ENCODE assay signal across 21 cellular contexts in the genomic region with DNA sequence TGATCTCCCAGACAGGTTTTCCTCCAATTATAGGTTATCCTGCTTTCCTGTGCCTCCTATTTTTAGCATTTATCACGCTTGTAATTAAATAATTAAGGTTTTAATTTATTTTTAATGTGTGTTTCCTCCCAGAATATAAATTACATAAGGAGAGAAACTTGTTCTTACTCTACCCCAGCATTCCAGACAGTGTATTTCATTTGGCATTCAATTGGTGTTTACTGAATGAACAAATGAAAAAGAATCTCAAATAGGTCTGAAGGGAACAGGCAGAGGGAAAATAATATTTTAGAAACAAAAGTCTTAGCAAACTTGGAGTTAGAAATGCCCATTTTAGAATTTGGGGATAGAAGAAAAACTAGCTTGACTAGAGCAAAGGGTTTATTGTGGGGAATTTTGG. TPM values are rescaled to one million over a fixed set of nuclear protein-coding genes. Genes with fewer than 3 reads are reported as not detected.
DNase-seq lines count a peak whose midpoint lies in the region; ATAC-seq, FAIRE-seq and TF ChIP-seq lines count a peak whose summit lies in the region.
"Had no signal": no experiment of that assay in that cellular context is flagged by ENCODE, and none has a peak within 500 bp of the region (broad histone marks: within the 10 kb centered on the region; RNA-seq: fewer than 3 reads in every experiment).

No MANE protein-coding gene starts in this region.

- POLR2A ChIA-PET in AG04449 (lab: Yijun Ruan, JAX) = interaction anchor here (3.7 kb wide), 1 partner anchor 10 kb away, joined by 16 read pairs; a partner anchor contains a TSS
- POLR2A ChIA-PET in HEK293 (lab: Yijun Ruan, JAX) = interaction anchor here (3.3 kb wide), 1 partner anchor 10 kb away, joined by 21 read pairs; a partner anchor contains a TSS
- POLR2A ChIA-PET in K562 (lab: Yijun Ruan, JAX) = interaction anchor here (0.9 to 3.9 kb wide), 5 partner anchors 8 to 18 kb away, joined by 3 to 17 read pairs (median 12); a partner anchor contains a TSS
- POLR2A ChIA-PET in OCI-LY7 (lab: Charles Lee) = no interaction called here
- POLR2A ChIA-PET in activated CD4-positive, alpha-beta memory T cell treated with anti-CD3 and anti-CD28 coated beads for 36 hours (lab: Charles Lee) = interaction anchor here (1.1 kb wide), 1 partner anchor 10 kb away, joined by 3 read pairs; a partner anchor contains a TSS

- CTCF ChIA-PET in AG04449 (lab: Yijun Ruan, JAX) = interaction anchor here (0.6 kb wide), 1 partner anchor 618 kb away, joined by 3 read pairs; no protein-coding TSS in a partner anchor
- CTCF ChIA-PET in HEK293 (lab: Yijun Ruan, JAX) = interaction anchor here (0.6 to 1.6 kb wide), 4 partner anchors 230 to 638 kb away, joined by 3 to 7 read pairs (median 6); no protein-coding TSS in a partner anchor
- CTCF ChIA-PET in K562 (lab: Yijun Ruan, JAX; ENCODE audit: low intra/inter-chr PET ratio) = no interaction called here
- CTCF ChIA-PET in OCI-LY7 (lab: Charles Lee; ENCODE audit: unreplicated experiment) = no interaction called here
- CTCF ChIA-PET in activated CD4-positive, alpha-beta memory T cell treated with anti-CD3 and anti-CD28 coated beads for 36 hours (lab: Charles Lee) = interaction anchor here (0.6 kb wide), 1 partner anchor 441 kb away, joined by 4 read pairs; no protein-coding TSS in a partner anchor

- H3K27ac Mint-ChIP-seq in activated CD4-positive, alpha-beta memory T cell treated with anti-CD3 and anti-CD28 coated beads for 36 hours = no peak overlapping the region

- peaks cover 2% of the 10 kb centered on the region for H3K36me3 Mint-ChIP-seq in activated CD4-positive, alpha-beta memory T cell treated with anti-CD3 and anti-CD28 coated beads for 36 hours

- DNase-seq in AG04449 (ENCODE audit: low read depth, low spot score) (peak; percentile 37), K562 (ENCODE audit: extremely low read depth in 1 of 4, low spot score in 3 of 4) (no peak), osteoblast (ENCODE audit: insufficient read length, low spot score, missing footprints) (peak; percentile 55), OCI-LY7 (ENCODE audit: low spot score) (no peak), SKM-1 treated with dmso at 0.1 percent for 144 hours (lab: John Stamatoyannopoulos, UW; ENCODE audit: unreplicated experiment) (no peak), kidney tubule cell (ENCODE audit: low spot score) (no peak)
- DNase-seq in activated CD4-positive, alpha-beta memory T cell treated with anti-CD3 and anti-CD28 coated beads for 36 hours = no peak
- DNase-seq: C1 segment of cervical spinal cord, DND-41, GDM1, Kasumi-1, MM.1S, NCI-H1092 treated with DMSO at 0.1 percent for 48 hours, NCI-H187, NCI-H345, SHP77 had no signal

- H3K4me3 ChIP-seq in AG04449 (ENCODE audit: low read depth, low read length) (no peak overlapping the region), HEK293 (ENCODE audit: low read depth, low read length) (no peak overlapping the region), K562 (no peak overlapping the region), osteoblast (ENCODE audit: insufficient read depth, low read length) (no peak overlapping the region), OCI-LY7 (ENCODE audit: low read depth, low read length, poor library complexity, severe bottlenecking) (no peak overlapping the region)

- in situ Hi-C loops in K562 (cut with MboI) = loop anchor here (5.0 kb wide), 1 partner anchor 90 kb away; no protein-coding TSS in a partner anchor

- TF ChIP-seq CTCF in AG04449 (IDR thresholded peaks at IDR 0.05; ENCODE audit: insufficient read depth, low read length, missing control alignments) = no peak
- TF ChIP-seq CTCF in HEK293 (tag by site-specific recombination; IDR thresholded peaks at IDR 0.05) = no peak
- TF ChIP-seq CTCF in K562 (IDR thresholded peaks at IDR 0.05 in 2 of 3, conservative IDR thresholded peaks at IDR 0.05 in 1 of 3; ENCODE audit: insufficient read depth in 2 of 3, low read depth in 1 of 3, low read length in 3 of 3) = no peak
- no peak for TF ChIP-seq CTCF in osteoblast (IDR thresholded peaks at IDR 0.05; ENCODE audit: extremely low read depth, low read depth, low read length)
- TF ChIP-seq CTCF in OCI-LY7 (conservative IDR thresholded peaks at IDR 0.05; ENCODE audit: low read length) = no peak

- 13% methylated on average over 1 of the region's 1 CpG for WGBS in K562 (ENCODE audit: insufficient coverage, low coverage, missing lambda C conversion rate)

- no peak overlapping the region for H3K9ac ChIP-seq in K562 (ENCODE audit: insufficient read depth in 1 of 2, low read depth in 2 of 2, low read length in 2 of 2)

- no peaks in the 10 kb centered on the region for H3K9me2 ChIP-seq in OCI-LY7 (ENCODE audit: insufficient read depth, low read length)

- H3K4me1 ChIP-seq in HEK293 (ENCODE audit: control insufficient read depth, insufficient read depth, low read length) (no peaks in the 10 kb centered on the region), K562 (replicated peaks in 1 of 2; ENCODE audit: control insufficient read depth in 2 of 2, insufficient read depth in 2 of 2, low read length in 2 of 2) (peaks cover 7 to 10% of the 10 kb centered on the region in 2 experiments; a peak in 3 of 5 replicates), osteoblast (ENCODE audit: insufficient read depth, low read length) (peaks cover 40% of the 10 kb centered on the region), OCI-LY7 (ENCODE audit: insufficient read depth, low read length, poor library complexity, severe bottlenecking) (peaks cover 7% of the 10 kb centered on the region)

- H3K27me3 Mint-ChIP-seq in activated CD4-positive, alpha-beta memory T cell treated with anti-CD3 and anti-CD28 coated beads for 36 hours = no peaks in the 10 kb centered on the region

- no peak overlapping the region for H2AFZ ChIP-seq in K562 (ENCODE audit: low read depth, low read length)
- no peak overlapping the region for H2AFZ ChIP-seq in osteoblast (ENCODE audit: low read length)
- H2AFZ ChIP-seq in OCI-LY7 (ENCODE audit: low read length) = no peak overlapping the region

- FAIRE-seq in K562 (lab: Jason Lieb, UNC) = no peak
- FAIRE-seq: GM12892, H54, HepG2 had no signal

- H3K4me1 Mint-ChIP-seq in activated CD4-positive, alpha-beta memory T cell treated with anti-CD3 and anti-CD28 coated beads for 36 hours (ENCODE audit: low read depth) = peaks cover 19% of the 10 kb centered on the region

- no peaks in the 10 kb centered on the region for H4K20me1 ChIP-seq in K562 (replicated peaks; ENCODE audit: control insufficient read depth, insufficient read depth, low read length)
- no peaks in the 10 kb centered on the region for H4K20me1 ChIP-seq in osteoblast (ENCODE audit: insufficient read depth, low read length)
- 0 out of 2 replicates have a peak, but pooled peaks cover 4% of the 10 kb centered on the region for H4K20me1 ChIP-seq in OCI-LY7 (ENCODE audit: insufficient read depth, low read length)

- intact Hi-C loops in K562 (cut with micrococcal nuclease) = no loop called here
- intact Hi-C loops in OCI-LY7 (cut with micrococcal nuclease; ENCODE audit: unreplicated experiment) = no loop called here
- intact Hi-C loops in activated CD4-positive, alpha-beta memory T cell treated with anti-CD3 and anti-CD28 coated beads for 36 hours (cut with micrococcal nuclease) = no loop called here

- TF ChIP-seq RAD21 in K562 (CRISPR knock-in tag; conservative IDR thresholded peaks at IDR 0.05 in 1 of 2, IDR thresholded peaks at IDR 0.05 in 1 of 2) = no peak

- no peaks in the 10 kb centered on the region for H3K9me3 ChIP-seq in HEK293 (ENCODE audit: control insufficient read depth, insufficient read depth, low read depth, low read length)
- H3K9me3 ChIP-seq in K562 (replicated peaks; ENCODE audit: control insufficient read depth, insufficient read depth, low read depth, low read length) = 0 out of 2 replicates have a peak, but pooled peaks cover under 1% of the 10 kb centered on the region
- no peaks in the 10 kb centered on the region for H3K9me3 ChIP-seq in osteoblast (ENCODE audit: low read depth, low read length)
- no peaks in the 10 kb centered on the region for H3K9me3 ChIP-seq in OCI-LY7 (ENCODE audit: low read length)

- H3K27ac ChIP-seq in HEK293 (ENCODE audit: extremely low read depth, low read depth, low read length) (no peak overlapping the region), K562 (ENCODE audit: extremely low read depth, low read depth, low read length) (no peak overlapping the region), osteoblast (ENCODE audit: low read depth, low read length) (peak overlapping the region; percentile 77), OCI-LY7 (ENCODE audit: low read depth, low read length, poor library complexity, severe bottlenecking) (no peak overlapping the region)
- H3K27ac ChIP-seq: 22Rv1 had no signal

- H3K36me3 ChIP-seq in HEK293 (ENCODE audit: control insufficient read depth in 2 of 2, insufficient read depth in 1 of 2, low read length in 2 of 2) (no peaks in the 10 kb centered on the region), K562 (ENCODE audit: control insufficient read depth, insufficient read depth, low read length) (peaks cover 3% of the 10 kb centered on the region; the same call in 1 of the 3 replicates), osteoblast (ENCODE audit: insufficient read depth, low read length) (no peaks in the 10 kb centered on the region), OCI-LY7 (ENCODE audit: insufficient read depth, low read length) (peaks cover 3% of the 10 kb centered on the region; the same call in 1 of the 2 replicates)

- peaks cover 3% of the 10 kb centered on the region for H3K9me1 ChIP-seq in K562 (ENCODE audit: control insufficient read depth, insufficient read depth, low read length)

- no peaks in the 10 kb centered on the region for H3K9me3 Mint-ChIP-seq in activated CD4-positive, alpha-beta memory T cell treated with anti-CD3 and anti-CD28 coated beads for 36 hours

- H3K4me2 ChIP-seq in K562 (ENCODE audit: insufficient read depth, low read length) (no peak overlapping the region), osteoblast (ENCODE audit: insufficient read depth, low read length) (peak overlapping the region; percentile 53), OCI-LY7 (ENCODE audit: low read length) (no peak overlapping the region)

- TF ChIP-seq POLR2A in K562 (conservative IDR thresholded peaks at IDR 0.05) = no peak

- ATAC-seq in K562 = no peak
- ATAC-seq: HepG2 had no signal

- no TSS peak for BruUV-seq in K562 (replicated peaks; lab: Mats Ljungman, UMichigan)
- BruUV-seq in OCI-LY7 (replicated peaks; lab: Mats Ljungman, UMichigan) = no TSS peak

- H3K27me3 ChIP-seq in K562 (ENCODE audit: control insufficient read depth in 2 of 2, insufficient read depth in 2 of 2, low read length in 2 of 2) = no peaks in the 10 kb centered on the region
- no peaks in the 10 kb centered on the region for H3K27me3 ChIP-seq in osteoblast (ENCODE audit: insufficient read depth, low read length)

- H3K79me2 ChIP-seq in K562 (ENCODE audit: control insufficient read depth, insufficient read depth, low read length) = no peaks in the 10 kb centered on the region; the same call in 2 of the 3 replicates
- H3K79me2 ChIP-seq in osteoblast (ENCODE audit: insufficient read depth, low read length) = peaks cover 8% of the 10 kb centered on the region
- no peaks in the 10 kb centered on the region for H3K79me2 ChIP-seq in OCI-LY7 (ENCODE audit: insufficient read depth, low read depth, low read length)

- H3K4me3 Mint-ChIP-seq in activated CD4-positive, alpha-beta memory T cell treated with anti-CD3 and anti-CD28 coated beads for 36 hours = no peak overlapping the region

- no peak for TF ChIP-seq EP300 in K562 (IDR thresholded peaks at IDR 0.05; ENCODE audit: low read length)

RNA-seq across cellular contexts. Expression of a gene that starts 9.9 kb away (rescaled TPM):
- total RNA-seq in K562 (2011; cell fraction: chromatin; rRNA removed; ENCODE audit: low replicate concordance) = 639 and 767 TPM in 2 replicates
- total RNA-seq in K562 (2011; cell fraction: nucleolus; rRNA removed) = 540 and 629 TPM in 2 replicates
- total RNA-seq in K562 (2011; cell fraction: nucleoplasm; rRNA removed) = 507 and 548 TPM in 2 replicates
- 130 and 138 TPM in 2 replicates for total RNA-seq in K562 (2014; rRNA removed)
- 180 and 197 TPM in 2 replicates for total RNA-seq in K562 (2014; rRNA removed; fragmentation: Illumina TruSeq; extraction: Trizol)
- total RNA-seq in K562 (2015; rRNA removed; fragmentation: Illumina TruSeq; extraction: Trizol) = 164 and 183 TPM in 2 replicates
- total RNA-seq in K562 (2021) = 146 and 159 TPM in 2 replicates
- 195 and 220 TPM in 2 replicates for polyA plus RNA-seq in K562 (2011; rRNA removed)
- 55.7 and 97.9 TPM in 2 replicates for polyA plus RNA-seq in K562 (2011; cell fraction: cytosol; rRNA removed)
- polyA plus RNA-seq in K562 (2011; cell fraction: nucleus; rRNA removed) = 585 and 591 TPM in 2 replicates
- polyA plus RNA-seq in K562 (2012) = 148 and 265 TPM in 2 replicates
- 96.2 and 113 TPM in 2 replicates for polyA plus RNA-seq in K562 (2014; fragmentation: Illumina TruSeq; extraction: Trizol)
- polyA plus RNA-seq in K562 (2014; fragmentation: Nextera tagmentation; extraction: Ambion mirVana) = 10 to 100 TPM; 27.2 to 35.0 TPM
- 237 and 283 TPM in 2 replicates for polyA plus RNA-seq in K562 (2014; rRNA removed)
- 155 and 167 TPM in 2 replicates for polyA minus RNA-seq in K562 (2011; rRNA and poly(A)+ RNA removed)
- 71.5 and 87.6 TPM in 2 replicates for polyA minus RNA-seq in K562 (2011; cell fraction: cytosol; rRNA and poly(A)+ RNA removed)
- polyA minus RNA-seq in K562 (2011; cell fraction: nucleus; rRNA and poly(A)+ RNA removed) = 323 and 418 TPM in 2 replicates
- total RNA-seq in osteoblast = 102 and 103 TPM in 2 replicates
- 141 and 147 TPM in 2 replicates for total RNA-seq in OCI-LY7 (2014; rRNA removed; shearing (Covaris generic))
- total RNA-seq in OCI-LY7 (2022) = 143 and 146 TPM in 2 replicates
- 100 to 1,000 TPM; 123 to 143 TPM for total RNA-seq in activated CD4-positive, alpha-beta memory T cell treated with anti-CD3 and anti-CD28 coated beads for 36 hours

RNA-seq across cellular contexts. Expression of a gene that starts 15.1 kb away (rescaled TPM):
- 50.0 and 64.3 TPM in 2 replicates for total RNA-seq in K562 (2011; cell fraction: chromatin; rRNA removed; ENCODE audit: low replicate concordance)
- total RNA-seq in K562 (2011; cell fraction: nucleolus; rRNA removed) = 69.5 and 85.3 TPM in 2 replicates
- total RNA-seq in K562 (2011; cell fraction: nucleoplasm; rRNA removed) = 63.5 and 69.1 TPM in 2 replicates
- total RNA-seq in K562 (2014; rRNA removed) = 9.4 and 12.8 TPM in 2 replicates
- 12.2 and 15.7 TPM in 2 replicates for total RNA-seq in K562 (2014; rRNA removed; fragmentation: Illumina TruSeq; extraction: Trizol)
- 11.8 and 13.0 TPM in 2 replicates for total RNA-seq in K562 (2015; rRNA removed; fragmentation: Illumina TruSeq; extraction: Trizol)
- 17.5 and 17.8 TPM in 2 replicates for total RNA-seq in K562 (2021)
- polyA plus RNA-seq in K562 (2011; rRNA removed) = 15.0 and 28.8 TPM in 2 replicates
- 15.4 and 22.6 TPM in 2 replicates for polyA plus RNA-seq in K562 (2011; cell fraction: cytosol; rRNA removed)
- 16.8 and 18.6 TPM in 2 replicates for polyA plus RNA-seq in K562 (2011; cell fraction: nucleus; rRNA removed)
- polyA plus RNA-seq in K562 (2012) = 13.8 and 23.5 TPM in 2 replicates
- 13.5 and 13.6 TPM in 2 replicates for polyA plus RNA-seq in K562 (2014; fragmentation: Illumina TruSeq; extraction: Trizol)
- 10 to 100 TPM; 32.4 TPM for polyA plus RNA-seq in K562 (2014; fragmentation: Nextera tagmentation; extraction: Ambion mirVana)
- polyA plus RNA-seq in K562 (2014; rRNA removed) = 8.8 and 9.1 TPM in 2 replicates
- 58.4 and 72.4 TPM in 2 replicates for polyA minus RNA-seq in K562 (2011; rRNA and poly(A)+ RNA removed)
- polyA minus RNA-seq in K562 (2011; cell fraction: cytosol; rRNA and poly(A)+ RNA removed) = 17.1 and 20.4 TPM in 2 replicates
- 16.2 and 28.3 TPM in 2 replicates for polyA minus RNA-seq in K562 (2011; cell fraction: nucleus; rRNA and poly(A)+ RNA removed)
- total RNA-seq in osteoblast = not detected in 2 replicates
- total RNA-seq in OCI-LY7 (2014; rRNA removed; shearing (Covaris generic)) = not detected in 2 replicates
- not detected in 2 replicates for total RNA-seq in OCI-LY7 (2022)
- total RNA-seq in activated CD4-positive, alpha-beta memory T cell treated with anti-CD3 and anti-CD28 coated beads for 36 hours = not detected
- total RNA-seq: HepG2 had no signal
- polyA plus RNA-seq: HepG2 had no signal

RNA-seq across cellular contexts. Expression of a gene that starts 24.9 kb away (rescaled TPM):
- 15.7 and 26.6 TPM in 2 replicates for total RNA-seq in K562 (2011; cell fraction: chromatin; rRNA removed; ENCODE audit: low replicate concordance)
- 12.9 and 16.7 TPM in 2 replicates for total RNA-seq in K562 (2011; cell fraction: nucleolus; rRNA removed)
- 22.2 and 24.0 TPM in 2 replicates for total RNA-seq in K562 (2011; cell fraction: nucleoplasm; rRNA removed)
- total RNA-seq in K562 (2014; rRNA removed) = 38.2 and 43.2 TPM in 2 replicates
- 59.3 and 80.6 TPM in 2 replicates for total RNA-seq in K562 (2014; rRNA removed; fragmentation: Illumina TruSeq; extraction: Trizol)
- 51.2 and 54.6 TPM in 2 replicates for total RNA-seq in K562 (2015; rRNA removed; fragmentation: Illumina TruSeq; extraction: Trizol)
- 27.5 and 35.6 TPM in 2 replicates for total RNA-seq in K562 (2021)
- 33.7 and 36.5 TPM in 2 replicates for polyA plus RNA-seq in K562 (2011; rRNA removed)
- polyA plus RNA-seq in K562 (2011; cell fraction: cytosol; rRNA removed) = 3.4 and 12.2 TPM in 2 replicates
- polyA plus RNA-seq in K562 (2011; cell fraction: nucleus; rRNA removed) = 5.5 and 9.8 TPM in 2 replicates
- 51.2 and 71.0 TPM in 2 replicates for polyA plus RNA-seq in K562 (2012)
- 66.5 and 80.2 TPM in 2 replicates for polyA plus RNA-seq in K562 (2014; fragmentation: Illumina TruSeq; extraction: Trizol)
- 10 to 100 TPM; 20.9 to 21.9 TPM for polyA plus RNA-seq in K562 (2014; fragmentation: Nextera tagmentation; extraction: Ambion mirVana)
- 52.5 and 69.0 TPM in 2 replicates for polyA plus RNA-seq in K562 (2014; rRNA removed)
- polyA minus RNA-seq in K562 (2011; rRNA and poly(A)+ RNA removed) = 13.7 and 20.1 TPM in 2 replicates
- polyA minus RNA-seq in K562 (2011; cell fraction: cytosol; rRNA and poly(A)+ RNA removed) = 5.4 and 7.2 TPM in 2 replicates
- 6.5 and 14.8 TPM in 2 replicates for polyA minus RNA-seq in K562 (2011; cell fraction: nucleus; rRNA and poly(A)+ RNA removed)
- 39.4 and 41.5 TPM in 2 replicates for total RNA-seq in osteoblast
- total RNA-seq in OCI-LY7 (2014; rRNA removed; shearing (Covaris generic)) = 29.9 and 32.9 TPM in 2 replicates
- 36.5 and 40.3 TPM in 2 replicates for total RNA-seq in OCI-LY7 (2022)
- 10 to 100 TPM; 45.1 to 45.6 TPM for total RNA-seq in activated CD4-positive, alpha-beta memory T cell treated with anti-CD3 and anti-CD28 coated beads for 36 hours

Comparison
In these comparisons a context has a peak if more than half of its experiments do, and no peak if none do; other contexts are left out.
1. DNase-seq: peak in AG04449 (single experiment) and osteoblast (single experiment); none in K562 (0 of 4), OCI-LY7 (single experiment), SKM-1 treated with dmso at 0.1 percent for 144 hours (single experiment), activated CD4-positive, alpha-beta memory T cell treated with anti-CD3 and anti-CD28 coated beads for 36 hours (single experiment) and kidney tubule cell (single experiment).
2. RNA of a gene that starts 15.1 kb away (total RNA-seq): 9.4 to 85.3 TPM in K562; not detected in osteoblast, not detected in OCI-LY7 and not detected in activated CD4-positive, alpha-beta memory T cell treated with anti-CD3 and anti-CD28 coated beads for 36 hours; every median in the first group is over 10 times any median in the second.
3. CTCF ChIA-PET loops: an anchor here in AG04449 (0.6 kb wide), HEK293 (0.6 to 1.6 kb wide) and activated CD4-positive, alpha-beta memory T cell treated with anti-CD3 and anti-CD28 coated beads for 36 hours (0.6 kb wide); none called in K562 and OCI-LY7.